ENCODE assay signal across 30 cellular contexts in the genomic region with DNA sequence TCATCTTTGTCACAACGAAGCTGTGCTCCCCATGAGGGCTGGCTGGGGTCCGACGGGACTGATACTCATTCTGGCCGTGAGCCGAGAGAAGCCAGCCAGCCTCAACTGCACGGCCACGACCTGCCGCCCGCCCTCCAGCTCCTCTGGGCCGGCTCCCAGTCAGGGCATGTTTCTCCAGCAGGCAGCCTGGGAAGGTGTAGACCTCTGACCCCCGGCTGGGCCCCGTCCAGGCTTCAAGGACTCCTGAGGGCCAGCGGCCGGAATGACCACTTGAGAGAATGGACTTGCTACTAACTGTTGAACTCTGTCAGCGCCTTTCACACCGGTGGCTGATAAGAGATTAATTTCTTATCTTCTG. TPM values are rescaled to one million over a fixed set of nuclear protein-coding genes. Genes with fewer than 3 reads are reported as not detected.
DNase-seq lines count a peak whose midpoint lies in the region; ATAC-seq and TF ChIP-seq lines count a peak whose summit lies in the region.
"Had no signal": no experiment of that assay in that cellular context is flagged by ENCODE, and none has a peak within 500 bp of the region (broad histone marks: within the 10 kb centered on the region; RNA-seq: fewer than 3 reads in every experiment).

No MANE protein-coding gene starts in this region.

- ATAC-seq in lower lobe of right lung: peak; percentile 77 to 81
- ATAC-seq: A549, K562, PC-3, Right ventricle myocardium inferior, SK-N-SH treated with all-trans-retinoic acid at 6 μM for 48 hours had no signal

- DNase-seq in islet precursor cell (peak; percentile 44), lower lobe of right lung (peak; percentile 76), prostate gland (ENCODE audit: low spot score) (no peak), GM20000 (ENCODE audit: low spot score) (no peak), COLO668 (lab: John Stamatoyannopoulos, UW; ENCODE audit: unreplicated experiment) (no peak), NCI-H446 (lab: John Stamatoyannopoulos, UW) (no peak)
- no peak for DNase-seq in activated T-cell treated with anti-CD3 and anti-CD28 coated beads, Interleukin-2, amount 50 U/mL, for 24 hours
- DNase-seq: AML-193; Caco-2; CD4-positive, alpha-beta T cell; DMS 273 treated with DMSO at 0.1 percent for 48 hours; DMS79 treated with DMSO at 0.1 percent for 48 hours; GF-D8; GM23248; H7; Kasumi-1; NCI-H1092 treated with DMSO at 0.1 percent for 48 hours; NCI-H1436; NCI-H187 treated with DMSO at 0.1 percent for 48 hours; NCI-H2171 treated with DMSO at 0.1 percent for 48 hours; NCI-H345; NCI-H82; NK-92 treated with Interleukin-12 subunit alpha and Interleukin-12 subunit beta, amount 100 ng/mL, for 24 hours; PC-3; SJCRH30 had no signal

- H3K4me3 Mint-ChIP-seq in activated T-cell treated with anti-CD3 and anti-CD28 coated beads, Interleukin-2, amount 50 U/mL, for 24 hours: no peak overlapping the region
- H3K4me3 Mint-ChIP-seq: CD4-positive, alpha-beta T cell had no signal

- H3K36me3 Mint-ChIP-seq in activated T-cell treated with anti-CD3 and anti-CD28 coated beads, Interleukin-2, amount 50 U/mL, for 24 hours (ENCODE audit: low read depth): no peaks in the 10 kb centered on the region

- no peaks in the 10 kb centered on the region for H3K27me3 Mint-ChIP-seq in activated T-cell treated with anti-CD3 and anti-CD28 coated beads, Interleukin-2, amount 50 U/mL, for 24 hours
- H3K27me3 Mint-ChIP-seq: CD4-positive, alpha-beta T cell had no signal

- H3K36me3 ChIP-seq in lower lobe of right lung (no peaks in the 10 kb centered on the region), prostate gland (no peaks in the 10 kb centered on the region)
- H3K36me3 ChIP-seq: BLaER1 treated with 17β-estradiol and CSF1 and Interleukin-3, amounts not matched to agents 10 nM and 100 nM; SJCRH30 had no signal

- intact Hi-C loops in lower lobe of right lung (cut with DNase I): no loop called here
- intact Hi-C loops in prostate gland (cut with DNase I): no loop called here

- H3K4me1 Mint-ChIP-seq in activated T-cell treated with anti-CD3 and anti-CD28 coated beads, Interleukin-2, amount 50 U/mL, for 24 hours (ENCODE audit: low read depth): no peaks in the 10 kb centered on the region

- H3K27ac ChIP-seq in lower lobe of right lung (no peak overlapping the region), prostate gland (peak overlapping the region; percentile 33 to 35)
- H3K27ac ChIP-seq: A549; BLaER1 treated with 17β-estradiol and CSF1 and Interleukin-3, amounts not matched to agents 10 nM and 100 nM; GM23248; SJCRH30 had no signal

- no peak overlapping the region for H3K27ac Mint-ChIP-seq in activated T-cell treated with anti-CD3 and anti-CD28 coated beads, Interleukin-2, amount 50 U/mL, for 24 hours
- H3K27ac Mint-ChIP-seq: CD4-positive, alpha-beta T cell had no signal

- TF ChIP-seq CTCF in lower lobe of right lung (IDR thresholded peaks at IDR 0.05) (no peak), prostate gland (IDR thresholded peaks at IDR 0.05) (no peak), GM20000 (IDR thresholded peaks at IDR 0.05; ENCODE audit: extremely low read depth, missing control alignments) (no peak)

- TF ChIP-seq POLR2A in prostate gland (IDR thresholded peaks at IDR 0.05): no peak

- H3K4me3 ChIP-seq in lower lobe of right lung: no peak overlapping the region
- no peak overlapping the region for H3K4me3 ChIP-seq in prostate gland
- H3K4me3 ChIP-seq: A549; BLaER1 treated with 17β-estradiol and CSF1 and Interleukin-3, amounts not matched to agents 10 nM and 100 nM; GM23248; K562; SJCRH30 had no signal

- no peaks in the 10 kb centered on the region for H3K9me3 Mint-ChIP-seq in activated T-cell treated with anti-CD3 and anti-CD28 coated beads, Interleukin-2, amount 50 U/mL, for 24 hours
- H3K9me3 Mint-ChIP-seq: CD4-positive, alpha-beta T cell had no signal

- H3K4me1 ChIP-seq in lower lobe of right lung (no peaks in the 10 kb centered on the region), prostate gland (replicated peaks) (peaks cover 6% of the 10 kb centered on the region)
- H3K4me1 ChIP-seq: A549, Caco-2, SJCRH30 had no signal

- WGBS in prostate gland: 49% methylated on average over 16 of the region's 16 CpGs

- H3K9me3 ChIP-seq in lower lobe of right lung: no peaks in the 10 kb centered on the region
- no peaks in the 10 kb centered on the region for H3K9me3 ChIP-seq in prostate gland
- H3K9me3 ChIP-seq: A549, Caco-2, SJCRH30 had no signal

- H3K27me3 ChIP-seq in lower lobe of right lung (ENCODE audit: low read depth): peaks cover 2% of the 10 kb centered on the region
- no peaks in the 10 kb centered on the region for H3K27me3 ChIP-seq in prostate gland (replicated peaks; ENCODE audit: insufficient read depth)

RNA-seq across cellular contexts. Expression of a gene that starts 18.1 kb away (rescaled TPM):
- total RNA-seq in lower lobe of right lung: 7.9 TPM
- total RNA-seq in prostate gland: 10 to 100 TPM in 1 of 2 donors, 1 to 10 TPM in 1; 8.6 to 12.0 TPM
- total RNA-seq: CD4-positive, alpha-beta T cell; GM23248; PC-3; Right ventricle myocardium inferior had no signal

Comparison
In these comparisons a context has a peak if more than half of its experiments do, and no peak if none do; other contexts are left out.
1. DNase-seq: peak in islet precursor cell (single experiment) and lower lobe of right lung (single experiment); none in prostate gland (single experiment), GM20000 (single experiment), COLO668 (single experiment), NCI-H446 (0 of 2) and activated T-cell treated with anti-CD3 and anti-CD28 coated beads, Interleukin-2, amount 50 U/mL, for 24 hours (single experiment).